ENCODE assay signal across 1 cellular context in genomic region chr12:127165567-127166392, GRCh38.
TF ChIP-seq lines count a peak whose summit lies in the region.

No MANE protein-coding gene starts in this region.

TF ChIP-seq in K562, 482 proteins besides CTCF, POLR2A, EP300 and RAD21 (continued from another document):
- TF ChIP-seq, protein P1, sequence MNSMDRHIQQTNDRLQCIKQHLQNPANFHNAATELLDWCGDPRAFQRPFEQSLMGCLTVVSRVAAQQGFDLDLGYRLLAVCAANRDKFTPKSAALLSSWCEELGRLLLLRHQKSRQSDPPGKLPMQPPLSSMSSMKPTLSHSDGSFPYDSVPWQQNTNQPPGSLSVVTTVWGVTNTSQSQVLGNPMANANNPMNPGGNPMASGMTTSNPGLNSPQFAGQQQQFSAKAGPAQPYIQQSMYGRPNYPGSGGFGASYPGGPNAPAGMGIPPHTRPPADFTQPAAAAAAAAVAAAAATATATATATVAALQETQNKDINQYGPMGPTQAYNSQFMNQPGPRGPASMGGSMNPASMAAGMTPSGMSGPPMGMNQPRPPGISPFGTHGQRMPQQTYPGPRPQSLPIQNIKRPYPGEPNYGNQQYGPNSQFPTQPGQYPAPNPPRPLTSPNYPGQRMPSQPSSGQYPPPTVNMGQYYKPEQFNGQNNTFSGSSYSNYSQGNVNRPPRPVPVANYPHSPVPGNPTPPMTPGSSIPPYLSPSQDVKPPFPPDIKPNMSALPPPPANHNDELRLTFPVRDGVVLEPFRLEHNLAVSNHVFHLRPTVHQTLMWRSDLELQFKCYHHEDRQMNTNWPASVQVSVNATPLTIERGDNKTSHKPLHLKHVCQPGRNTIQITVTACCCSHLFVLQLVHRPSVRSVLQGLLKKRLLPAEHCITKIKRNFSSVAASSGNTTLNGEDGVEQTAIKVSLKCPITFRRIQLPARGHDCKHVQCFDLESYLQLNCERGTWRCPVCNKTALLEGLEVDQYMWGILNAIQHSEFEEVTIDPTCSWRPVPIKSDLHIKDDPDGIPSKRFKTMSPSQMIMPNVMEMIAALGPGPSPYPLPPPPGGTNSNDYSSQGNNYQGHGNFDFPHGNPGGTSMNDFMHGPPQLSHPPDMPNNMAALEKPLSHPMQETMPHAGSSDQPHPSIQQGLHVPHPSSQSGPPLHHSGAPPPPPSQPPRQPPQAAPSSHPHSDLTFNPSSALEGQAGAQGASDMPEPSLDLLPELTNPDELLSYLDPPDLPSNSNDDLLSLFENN (IDR thresholded peaks at IDR 0.05; ENCODE audit: low read depth in 2 of 2, low read length in 2 of 2), result 0 out of 4 replicates have a peak, but pooled peaks of 1 of the 2 experiments have one; percentile 8
- TF ChIP-seq ZNF436 (CRISPR knock-in tag; IDR thresholded peaks at IDR 0.05) (peak; percentile 93), VEZF1 (CRISPR knock-in tag; IDR thresholded peaks at IDR 0.05) (peak; percentile 69), POLR2AphosphoS2 (IDR thresholded peaks at IDR 0.05; ENCODE audit: low read length) (peak; percentile 32; the same call in 1 of the 2 replicates), PHB2 (IDR thresholded peaks at IDR 0.05; ENCODE audit: low read depth) (no peak), BHLHE40 (IDR thresholded peaks at IDR 0.05; ENCODE audit: low read length) (peak; percentile 58), NEUROD1 (IDR thresholded peaks at IDR 0.05; ENCODE audit: borderline replicate concordance, low read depth, low read length, partially characterized antibody) (peak; percentile 15), ZNF263 (CRISPR knock-in tag; IDR thresholded peaks at IDR 0.05; ENCODE audit: borderline replicate concordance) (no peak), ZNF77 (CRISPR knock-in tag; IDR thresholded peaks at IDR 0.05) (no peak), GTF3C2 (IDR thresholded peaks at IDR 0.05; ENCODE audit: borderline replicate concordance, extremely low read depth, insufficient read length) (no peak), HDAC1 (IDR thresholded peaks at IDR 0.05) (peak in 1 of 2 experiments; percentile 67; a peak in 1 of 4 replicates), ZNF224 (CRISPR knock-in tag; IDR thresholded peaks at IDR 0.05) (no peak), SMARCB1 (IDR thresholded peaks at IDR 0.05; ENCODE audit: insufficient read length, low read depth) (no peak), OTX1 (CRISPR knock-in tag; IDR thresholded peaks at IDR 0.05) (peak; percentile 84), ADNP (tag; IDR thresholded peaks at IDR 0.05) (peak; percentile 80), POLR2B (IDR thresholded peaks at IDR 0.05; ENCODE audit: low read depth, partially characterized antibody) (peak; percentile 5), GMEB1 (CRISPR knock-in tag; IDR thresholded peaks at IDR 0.05) (peak; percentile 38; the same call in 1 of the 2 replicates), MEIS2 (IDR thresholded peaks at IDR 0.05; ENCODE audit: partially characterized antibody) (no peak), ZNF354B (CRISPR knock-in tag; IDR thresholded peaks at IDR 0.05) (no peak), TFAM (CRISPR knock-in tag; conservative IDR thresholded peaks at IDR 0.05) (no peak), NRF1 (conservative IDR thresholded peaks at IDR 0.05 in 1 of 2, IDR thresholded peaks at IDR 0.05 in 1 of 2) (peak in 1 of 2 experiments; percentile 50; a peak in 1 of 4 replicates), ZFP36 (IDR thresholded peaks at IDR 0.05; ENCODE audit: low read depth, low read length, partially characterized antibody) (peak; percentile 99), HSF4 (CRISPR knock-in tag; IDR thresholded peaks at IDR 0.05; ENCODE audit: borderline replicate concordance) (no peak), POLR2G (IDR thresholded peaks at IDR 0.05; ENCODE audit: low read depth, low read length) (peak; percentile 81), SIRT6 (IDR thresholded peaks at IDR 0.05; ENCODE audit: low read depth, low read length) (no peak), L3MBTL2 (IDR thresholded peaks at IDR 0.05) (peak; percentile 14; the same call in 1 of the 2 replicates), POLR2H (tag; IDR thresholded peaks at IDR 0.05; ENCODE audit: low read depth) (0 out of 2 replicates have a peak, but pooled peaks have one; percentile 31), NCOA4 (IDR thresholded peaks at IDR 0.05; ENCODE audit: partially characterized antibody) (no peak), ZNF395 (CRISPR knock-in tag; IDR thresholded peaks at IDR 0.05) (no peak), RBM25 (IDR thresholded peaks at IDR 0.05; ENCODE audit: low read depth, low read length, severe bottlenecking) (peak; percentile 85), PHF8 (IDR thresholded peaks at IDR 0.05; ENCODE audit: borderline replicate concordance, low read length) (peak; percentile 16; the same call in 1 of the 2 replicates), SMARCA4 (IDR thresholded peaks at IDR 0.05) (0 out of 2 replicates have a peak, but pooled peaks have one; percentile 18), ARID2 (IDR thresholded peaks at IDR 0.05) (no peak), ETV1 (tag; conservative IDR thresholded peaks at IDR 0.05; ENCODE audit: low read depth) (peak; percentile 53), KDM1A (IDR thresholded peaks at IDR 0.05) (peak; percentile 31 to 78; a peak in 2 of 4 replicates)
- TF ChIP-seq, protein P2, sequence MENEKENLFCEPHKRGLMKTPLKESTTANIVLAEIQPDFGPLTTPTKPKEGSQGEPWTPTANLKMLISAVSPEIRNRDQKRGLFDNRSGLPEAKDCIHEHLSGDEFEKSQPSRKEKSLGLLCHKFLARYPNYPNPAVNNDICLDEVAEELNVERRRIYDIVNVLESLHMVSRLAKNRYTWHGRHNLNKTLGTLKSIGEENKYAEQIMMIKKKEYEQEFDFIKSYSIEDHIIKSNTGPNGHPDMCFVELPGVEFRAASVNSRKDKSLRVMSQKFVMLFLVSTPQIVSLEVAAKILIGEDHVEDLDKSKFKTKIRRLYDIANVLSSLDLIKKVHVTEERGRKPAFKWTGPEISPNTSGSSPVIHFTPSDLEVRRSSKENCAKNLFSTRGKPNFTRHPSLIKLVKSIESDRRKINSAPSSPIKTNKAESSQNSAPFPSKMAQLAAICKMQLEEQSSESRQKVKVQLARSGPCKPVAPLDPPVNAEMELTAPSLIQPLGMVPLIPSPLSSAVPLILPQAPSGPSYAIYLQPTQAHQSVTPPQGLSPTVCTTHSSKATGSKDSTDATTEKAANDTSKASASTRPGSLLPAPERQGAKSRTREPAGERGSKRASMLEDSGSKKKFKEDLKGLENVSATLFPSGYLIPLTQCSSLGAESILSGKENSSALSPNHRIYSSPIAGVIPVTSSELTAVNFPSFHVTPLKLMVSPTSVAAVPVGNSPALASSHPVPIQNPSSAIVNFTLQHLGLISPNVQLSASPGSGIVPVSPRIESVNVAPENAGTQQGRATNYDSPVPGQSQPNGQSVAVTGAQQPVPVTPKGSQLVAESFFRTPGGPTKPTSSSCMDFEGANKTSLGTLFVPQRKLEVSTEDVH (IDR thresholded peaks at IDR 0.05; ENCODE audit: low read depth, partially characterized antibody), result no peak
- TF ChIP-seq, protein P3, sequence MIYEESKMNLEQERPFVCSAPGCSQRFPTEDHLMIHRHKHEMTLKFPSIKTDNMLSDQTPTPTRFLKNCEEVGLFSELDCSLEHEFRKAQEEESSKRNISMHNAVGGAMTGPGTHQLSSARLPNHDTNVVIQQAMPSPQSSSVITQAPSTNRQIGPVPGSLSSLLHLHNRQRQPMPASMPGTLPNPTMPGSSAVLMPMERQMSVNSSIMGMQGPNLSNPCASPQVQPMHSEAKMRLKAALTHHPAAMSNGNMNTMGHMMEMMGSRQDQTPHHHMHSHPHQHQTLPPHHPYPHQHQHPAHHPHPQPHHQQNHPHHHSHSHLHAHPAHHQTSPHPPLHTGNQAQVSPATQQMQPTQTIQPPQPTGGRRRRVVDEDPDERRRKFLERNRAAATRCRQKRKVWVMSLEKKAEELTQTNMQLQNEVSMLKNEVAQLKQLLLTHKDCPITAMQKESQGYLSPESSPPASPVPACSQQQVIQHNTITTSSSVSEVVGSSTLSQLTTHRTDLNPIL (CRISPR knock-in tag; IDR thresholded peaks at IDR 0.05), result no peak
- TF ChIP-seq, protein P4, sequence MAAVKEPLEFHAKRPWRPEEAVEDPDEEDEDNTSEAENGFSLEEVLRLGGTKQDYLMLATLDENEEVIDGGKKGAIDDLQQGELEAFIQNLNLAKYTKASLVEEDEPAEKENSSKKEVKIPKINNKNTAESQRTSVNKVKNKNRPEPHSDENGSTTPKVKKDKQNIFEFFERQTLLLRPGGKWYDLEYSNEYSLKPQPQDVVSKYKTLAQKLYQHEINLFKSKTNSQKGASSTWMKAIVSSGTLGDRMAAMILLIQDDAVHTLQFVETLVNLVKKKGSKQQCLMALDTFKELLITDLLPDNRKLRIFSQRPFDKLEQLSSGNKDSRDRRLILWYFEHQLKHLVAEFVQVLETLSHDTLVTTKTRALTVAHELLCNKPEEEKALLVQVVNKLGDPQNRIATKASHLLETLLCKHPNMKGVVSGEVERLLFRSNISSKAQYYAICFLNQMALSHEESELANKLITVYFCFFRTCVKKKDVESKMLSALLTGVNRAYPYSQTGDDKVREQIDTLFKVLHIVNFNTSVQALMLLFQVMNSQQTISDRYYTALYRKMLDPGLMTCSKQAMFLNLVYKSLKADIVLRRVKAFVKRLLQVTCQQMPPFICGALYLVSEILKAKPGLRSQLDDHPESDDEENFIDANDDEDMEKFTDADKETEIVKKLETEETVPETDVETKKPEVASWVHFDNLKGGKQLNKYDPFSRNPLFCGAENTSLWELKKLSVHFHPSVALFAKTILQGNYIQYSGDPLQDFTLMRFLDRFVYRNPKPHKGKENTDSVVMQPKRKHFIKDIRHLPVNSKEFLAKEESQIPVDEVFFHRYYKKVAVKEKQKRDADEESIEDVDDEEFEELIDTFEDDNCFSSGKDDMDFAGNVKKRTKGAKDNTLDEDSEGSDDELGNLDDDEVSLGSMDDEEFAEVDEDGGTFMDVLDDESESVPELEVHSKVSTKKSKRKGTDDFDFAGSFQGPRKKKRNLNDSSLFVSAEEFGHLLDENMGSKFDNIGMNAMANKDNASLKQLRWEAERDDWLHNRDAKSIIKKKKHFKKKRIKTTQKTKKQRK (IDR thresholded peaks at IDR 0.05; ENCODE audit: borderline replicate concordance, low read depth, low read length), result no peak
- TF ChIP-seq, protein P5, sequence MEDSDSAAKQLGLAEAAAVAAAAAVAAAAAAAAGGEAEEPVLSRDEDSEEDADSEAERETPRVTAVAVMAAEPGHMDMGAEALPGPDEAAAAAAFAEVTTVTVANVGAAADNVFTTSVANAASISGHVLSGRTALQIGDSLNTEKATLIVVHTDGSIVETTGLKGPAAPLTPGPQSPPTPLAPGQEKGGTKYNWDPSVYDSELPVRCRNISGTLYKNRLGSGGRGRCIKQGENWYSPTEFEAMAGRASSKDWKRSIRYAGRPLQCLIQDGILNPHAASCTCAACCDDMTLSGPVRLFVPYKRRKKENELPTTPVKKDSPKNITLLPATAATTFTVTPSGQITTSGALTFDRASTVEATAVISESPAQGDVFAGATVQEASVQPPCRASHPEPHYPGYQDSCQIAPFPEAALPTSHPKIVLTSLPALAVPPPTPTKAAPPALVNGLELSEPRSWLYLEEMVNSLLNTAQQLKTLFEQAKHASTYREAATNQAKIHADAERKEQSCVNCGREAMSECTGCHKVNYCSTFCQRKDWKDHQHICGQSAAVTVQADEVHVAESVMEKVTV (CRISPR knock-in tag; IDR thresholded peaks at IDR 0.05), result peak; percentile 72
